In the genomic region with DNA sequence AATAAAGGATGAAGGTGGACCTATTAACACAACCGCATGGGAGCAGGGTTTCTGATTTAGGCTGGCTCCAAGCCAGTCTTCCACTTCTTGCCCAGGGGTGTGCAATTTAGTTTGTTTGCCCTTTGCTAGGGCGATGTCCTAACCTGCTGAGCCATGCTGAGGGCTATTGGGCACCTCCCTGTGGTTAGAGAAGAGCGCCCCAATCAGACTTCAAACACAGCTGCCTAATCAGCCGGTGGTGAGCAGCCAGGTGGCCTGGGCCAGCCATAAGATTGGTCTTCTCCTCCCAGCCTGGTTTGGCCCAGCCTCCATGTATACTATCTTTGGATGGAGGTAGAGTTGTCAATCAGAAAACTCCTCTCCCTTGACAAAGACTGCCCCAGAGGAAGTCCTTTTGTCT, we compare ENCODE assay signal across 14 cellular contexts. TPM values are rescaled to one million over a fixed set of nuclear protein-coding genes. Genes with fewer than 3 reads are reported as not detected.
DNase-seq lines count a peak whose midpoint lies in the region; ATAC-seq and TF ChIP-seq lines count a peak whose summit lies in the region.
"Had no signal": no experiment of that assay in that cellular context is flagged by ENCODE, and none has a peak within 500 bp of the region (broad histone marks: within the 10 kb centered on the region; RNA-seq: fewer than 3 reads in every experiment).

No MANE protein-coding gene starts in this region.

- H3K9ac ChIP-seq in Karpas-422 (ENCODE audit: low read length): no peak overlapping the region

- no peaks in the 10 kb centered on the region for H4K20me1 ChIP-seq in Karpas-422 (ENCODE audit: insufficient read depth, low read depth, low read length)

- no peak overlapping the region for H2AFZ ChIP-seq in Karpas-422 (ENCODE audit: low read length)

- H3K4me3 ChIP-seq in Karpas-422 (ENCODE audit: low read length): no peak overlapping the region
- no peak overlapping the region for H3K4me3 ChIP-seq in dorsolateral prefrontal cortex
- H3K4me3 ChIP-seq: heart right ventricle, testis had no signal

- H3K36me3 ChIP-seq in Karpas-422 (ENCODE audit: insufficient read depth, low read length): no peaks in the 10 kb centered on the region

- no peak overlapping the region for H3K4me2 ChIP-seq in Karpas-422 (ENCODE audit: low read depth, low read length, poor library complexity, severe bottlenecking)

- ATAC-seq in HG03565 (IDR thresholded peaks at IDR 0.05; ENCODE audit: unreplicated experiment): no peak
- ATAC-seq: activated T-cell treated with anti-CD3 and anti-CD28 coated beads, Interleukin-2, amount 50 U/mL, for 72 hours; heart right ventricle had no signal

- H3K27ac ChIP-seq in Karpas-422 (ENCODE audit: low read length) (no peak overlapping the region), dorsolateral prefrontal cortex (peak overlapping the region in 56 of 59 donors; percentile 3 to 96 (median 88))
- H3K27ac ChIP-seq: testis had no signal

- DNase-seq in COLO668 (lab: John Stamatoyannopoulos, UW; ENCODE audit: unreplicated experiment) (peak; percentile 80), Karpas-422 (peak; percentile 65), NCI-H2196 treated with DMSO at 0.1 percent for 48 hours (lab: John Stamatoyannopoulos, UW; ENCODE audit: unreplicated experiment) (peak; percentile 96), dorsolateral prefrontal cortex (peak in 1 of 10 donors; percentile 7), CD1c-positive myeloid dendritic cell (ENCODE audit: extremely low spot score) (no peak), kidney tubule cell (ENCODE audit: low spot score) (no peak)
- no peak for DNase-seq in activated effector memory CD4-positive, alpha-beta T cell treated with Interleukin-2 at 50 U/mL for 16 hours
- DNase-seq: activated T-cell treated with anti-CD3 and anti-CD28 coated beads, Interleukin-2, amount 50 U/mL, for 72 hours; heart right ventricle; KG1; kidney glomerular epithelial cell; NCI-H524; testis had no signal

- no peaks in the 10 kb centered on the region for H3K9me2 ChIP-seq in Karpas-422 (replicated peaks; ENCODE audit: insufficient read depth, low read length)

- H3K9me3 ChIP-seq in Karpas-422 (ENCODE audit: low read length): no peaks in the 10 kb centered on the region
- H3K9me3 ChIP-seq: heart right ventricle, testis had no signal

- intact Hi-C loops in dorsolateral prefrontal cortex (cut with DNase I): no loop called here

- H3K79me2 ChIP-seq in Karpas-422 (ENCODE audit: low read length): no peaks in the 10 kb centered on the region

- H3K27me3 ChIP-seq in Karpas-422 (ENCODE audit: low read length): no peaks in the 10 kb centered on the region
- no peaks in the 10 kb centered on the region for H3K27me3 ChIP-seq in dorsolateral prefrontal cortex
- H3K27me3 ChIP-seq: heart right ventricle, testis had no signal

- TF ChIP-seq CTCF in dorsolateral prefrontal cortex (IDR thresholded peaks at IDR 0.05 in 54 of 56, conservative IDR thresholded peaks at IDR 0.05 in 2 of 56; ENCODE audit: low read depth in 1 of 56, partially characterized antibody in 56 of 56): no peak

- H3K4me1 ChIP-seq in Karpas-422 (ENCODE audit: low read length): peaks cover 11% of the 10 kb centered on the region

RNA-seq across cellular contexts. Expression of a gene that starts 15.7 kb away (rescaled TPM):
- total RNA-seq in Karpas-422 (2014; rRNA removed; shearing (Covaris generic); ENCODE audit: low replicate concordance): 20.5 and 20.7 TPM in 2 replicates
- 100 to 1,000 TPM in 117 of 120 experiments, 10 to 100 TPM in 3; 78.0 to 220 (median 129) TPM for total RNA-seq in dorsolateral prefrontal cortex

RNA-seq across cellular contexts. Expression of a gene that starts 43.2 kb away (rescaled TPM):
- not detected in 2 replicates for total RNA-seq in Karpas-422 (2014; rRNA removed; shearing (Covaris generic); ENCODE audit: low replicate concordance)
- 10 to 100 TPM; 23.3 to 80.3 (median 41.6) TPM for total RNA-seq in dorsolateral prefrontal cortex

RNA-seq across cellular contexts. Expression of a gene that starts 44.2 kb away (rescaled TPM):
- 25.5 and 42.8 TPM in 2 replicates for total RNA-seq in Karpas-422 (2014; rRNA removed; shearing (Covaris generic); ENCODE audit: low replicate concordance)
- total RNA-seq in dorsolateral prefrontal cortex: 10 to 100 TPM; 14.4 to 45.4 (median 27.2) TPM

RNA-seq across cellular contexts. Expression of a gene that starts 53.4 kb away (rescaled TPM):
- 6.1 and 7.6 TPM in 2 replicates for total RNA-seq in Karpas-422 (2014; rRNA removed; shearing (Covaris generic); ENCODE audit: low replicate concordance)
- 10 to 100 TPM in 65 of 120 experiments, 1 to 10 TPM in 55; 3.2 to 31.5 (median 10.6) TPM for total RNA-seq in dorsolateral prefrontal cortex

Comparison
In these comparisons a context has a peak if more than half of its experiments do, and no peak if none do; other contexts are left out.
1. DNase-seq: peak in COLO668 (single experiment), Karpas-422 (single experiment) and NCI-H2196 treated with DMSO at 0.1 percent for 48 hours (single experiment); none in CD1c-positive myeloid dendritic cell (single experiment), activated effector memory CD4-positive, alpha-beta T cell treated with Interleukin-2 at 50 U/mL for 16 hours (single experiment) and kidney tubule cell (single experiment).
2. RNA of a gene that starts 43.2 kb away (total RNA-seq): 23.3 to 80.3 TPM in dorsolateral prefrontal cortex; not detected in Karpas-422; every median in the first group is over 10 times any median in the second.